ENCODE assay signal across 1 cellular context in the genomic region with DNA sequence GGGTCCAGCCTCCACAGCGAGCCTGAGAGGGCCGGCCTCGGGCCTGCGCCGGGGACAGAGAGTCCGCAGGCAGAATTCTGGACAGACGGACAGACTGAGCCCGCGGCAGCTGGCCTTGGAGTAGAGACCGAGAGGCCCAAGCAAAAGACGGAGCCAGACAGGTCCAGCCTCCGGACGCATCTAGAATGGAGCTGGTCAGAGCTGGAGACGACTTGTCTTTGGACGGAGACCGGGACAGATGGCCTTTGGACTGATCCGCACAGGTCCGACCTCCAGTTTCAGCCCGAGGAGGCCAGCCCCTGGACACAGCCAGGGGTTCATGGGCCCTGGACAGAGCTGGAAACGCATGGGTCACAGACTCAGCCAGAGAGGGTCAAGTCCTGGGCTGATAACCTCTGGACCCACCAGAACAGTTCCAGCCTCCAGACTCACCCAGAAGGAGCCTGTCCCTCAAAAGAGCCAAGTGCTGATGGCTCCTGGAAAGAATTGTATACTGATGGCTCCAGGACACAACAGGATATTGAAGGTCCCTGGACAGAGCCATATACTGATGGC.
A peak's percentile ranks its signal among the peaks of the same experiment; 100 is the strongest.
TF ChIP-seq lines count a peak whose summit lies in the region.

No MANE protein-coding gene starts in this region.

TF ChIP-seq in HepG2, 621 proteins besides CTCF, POLR2A, EP300 and RAD21 (continued from another document and continues in another):
- no peak for TF ChIP-seq ZHX2 (IDR thresholded peaks at IDR 0.05; ENCODE audit: low read depth)
- TF ChIP-seq ZHX2 (CRISPR knock-in tag; IDR thresholded peaks at IDR 0.05; ENCODE audit: borderline replicate concordance), result 0 out of 2 replicates have a peak, but pooled peaks have one; percentile 32
- TF ChIP-seq ZNF18 (CRISPR knock-in tag; IDR thresholded peaks at IDR 0.05; ENCODE audit: insufficient replicate concordance), result no peak
- TF ChIP-seq ATF4 (CRISPR knock-in tag; IDR thresholded peaks at IDR 0.05), result no peak
- no peak for TF ChIP-seq ZNF317 (CRISPR knock-in tag; IDR thresholded peaks at IDR 0.05)
- no peak for TF ChIP-seq SYNCRIP (IDR thresholded peaks at IDR 0.05; ENCODE audit: insufficient read depth, low read depth, low read length)
- TF ChIP-seq ZNF326 (CRISPR knock-in tag; IDR thresholded peaks at IDR 0.05; ENCODE audit: borderline replicate concordance), result no peak
- peak; percentile 35 for TF ChIP-seq ASH2L (IDR thresholded peaks at IDR 0.05; ENCODE audit: insufficient read length, low read depth, low read length)
- TF ChIP-seq HDAC2 (CRISPR knock-in tag; IDR thresholded peaks at IDR 0.05), result no peak; the same call in 1 of the 2 replicates
- TF ChIP-seq SIX1 (CRISPR knock-in tag; IDR thresholded peaks at IDR 0.05; ENCODE audit: borderline replicate concordance), result no peak
- no peak for TF ChIP-seq ZNF768 (CRISPR knock-in tag; IDR thresholded peaks at IDR 0.05)
- TF ChIP-seq REL (CRISPR knock-in tag; conservative IDR thresholded peaks at IDR 0.05), result no peak
- TF ChIP-seq ZNF251 (CRISPR knock-in tag; IDR thresholded peaks at IDR 0.05), result no peak
- TF ChIP-seq ZNF350 (CRISPR knock-in tag; IDR thresholded peaks at IDR 0.05; ENCODE audit: borderline replicate concordance, low read depth), result no peak
- no peak for TF ChIP-seq ZBTB49 (CRISPR knock-in tag; IDR thresholded peaks at IDR 0.05; ENCODE audit: borderline replicate concordance)
- TF ChIP-seq NONO (IDR thresholded peaks at IDR 0.05), result no peak
- no peak for TF ChIP-seq NONO (CRISPR knock-in tag; conservative IDR thresholded peaks at IDR 0.05)
- TF ChIP-seq, protein P1, sequence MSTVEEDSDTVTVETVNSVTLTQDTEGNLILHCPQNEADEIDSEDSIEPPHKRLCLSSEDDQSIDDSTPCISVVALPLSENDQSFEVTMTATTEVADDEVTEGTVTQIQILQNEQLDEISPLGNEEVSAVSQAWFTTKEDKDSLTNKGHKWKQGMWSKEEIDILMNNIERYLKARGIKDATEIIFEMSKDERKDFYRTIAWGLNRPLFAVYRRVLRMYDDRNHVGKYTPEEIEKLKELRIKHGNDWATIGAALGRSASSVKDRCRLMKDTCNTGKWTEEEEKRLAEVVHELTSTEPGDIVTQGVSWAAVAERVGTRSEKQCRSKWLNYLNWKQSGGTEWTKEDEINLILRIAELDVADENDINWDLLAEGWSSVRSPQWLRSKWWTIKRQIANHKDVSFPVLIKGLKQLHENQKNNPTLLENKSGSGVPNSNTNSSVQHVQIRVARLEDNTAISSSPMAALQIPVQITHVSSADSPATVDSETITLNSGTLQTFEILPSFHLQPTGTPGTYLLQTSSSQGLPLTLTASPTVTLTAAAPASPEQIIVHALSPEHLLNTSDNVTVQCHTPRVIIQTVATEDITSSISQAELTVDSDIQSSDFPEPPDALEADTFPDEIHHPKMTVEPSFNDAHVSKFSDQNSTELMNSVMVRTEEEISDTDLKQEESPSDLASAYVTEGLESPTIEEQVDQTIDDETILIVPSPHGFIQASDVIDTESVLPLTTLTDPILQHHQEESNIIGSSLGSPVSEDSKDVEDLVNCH (CRISPR knock-in tag; IDR thresholded peaks at IDR 0.05), result no peak
- TF ChIP-seq PAF1 (CRISPR knock-in tag; IDR thresholded peaks at IDR 0.05), result no peak
- TF ChIP-seq, protein P2, sequence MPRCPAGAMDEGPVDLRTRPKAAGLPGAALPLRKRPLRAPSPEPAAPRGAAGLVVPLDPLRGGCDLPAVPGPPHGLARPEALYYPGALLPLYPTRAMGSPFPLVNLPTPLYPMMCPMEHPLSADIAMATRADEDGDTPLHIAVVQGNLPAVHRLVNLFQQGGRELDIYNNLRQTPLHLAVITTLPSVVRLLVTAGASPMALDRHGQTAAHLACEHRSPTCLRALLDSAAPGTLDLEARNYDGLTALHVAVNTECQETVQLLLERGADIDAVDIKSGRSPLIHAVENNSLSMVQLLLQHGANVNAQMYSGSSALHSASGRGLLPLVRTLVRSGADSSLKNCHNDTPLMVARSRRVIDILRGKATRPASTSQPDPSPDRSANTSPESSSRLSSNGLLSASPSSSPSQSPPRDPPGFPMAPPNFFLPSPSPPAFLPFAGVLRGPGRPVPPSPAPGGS (CRISPR knock-in tag; IDR thresholded peaks at IDR 0.05), result 0 out of 2 replicates have a peak, but pooled peaks have one; percentile 15
- no peak for TF ChIP-seq ZNF24 (IDR thresholded peaks at IDR 0.05)
- TF ChIP-seq NFIC (IDR thresholded peaks at IDR 0.05; ENCODE audit: low read length), result no peak
- no peak for TF ChIP-seq ZNF484 (CRISPR knock-in tag; IDR thresholded peaks at IDR 0.05; ENCODE audit: borderline replicate concordance, low read depth)
- TF ChIP-seq SIX4 (CRISPR knock-in tag; IDR thresholded peaks at IDR 0.05), result no peak
- no peak for TF ChIP-seq NCOA1 (CRISPR knock-in tag; IDR thresholded peaks at IDR 0.05)
- 0 out of 2 replicates have a peak, but pooled peaks have one; percentile 2 for TF ChIP-seq ZNF704 (CRISPR knock-in tag; IDR thresholded peaks at IDR 0.05; ENCODE audit: borderline replicate concordance)
- TF ChIP-seq ZNF678 (CRISPR knock-in tag; IDR thresholded peaks at IDR 0.05), result no peak
- TF ChIP-seq, protein P3, sequence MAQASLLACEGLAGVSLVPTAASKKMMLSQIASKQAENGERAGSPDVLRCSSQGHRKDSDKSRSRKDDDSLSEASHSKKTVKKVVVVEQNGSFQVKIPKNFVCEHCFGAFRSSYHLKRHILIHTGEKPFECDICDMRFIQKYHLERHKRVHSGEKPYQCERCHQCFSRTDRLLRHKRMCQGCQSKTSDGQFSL (CRISPR knock-in tag; IDR thresholded peaks at IDR 0.05), result no peak; the same call in 1 of the 2 replicates
- TF ChIP-seq ZFAT (CRISPR knock-in tag; conservative IDR thresholded peaks at IDR 0.05), result no peak
- 0 out of 2 replicates have a peak, but pooled peaks have one; percentile 57 for TF ChIP-seq EED (CRISPR knock-in tag; IDR thresholded peaks at IDR 0.05)
- no peak for TF ChIP-seq SRSF1 (optimal IDR thresholded peaks at IDR 0.05; ENCODE audit: low read depth, low read length)
- TF ChIP-seq ZSCAN29 (CRISPR knock-in tag; conservative IDR thresholded peaks at IDR 0.05), result no peak
- TF ChIP-seq RNF2 (conservative IDR thresholded peaks at IDR 0.05; ENCODE audit: low read depth), result no peak
- peak; percentile 100 for TF ChIP-seq ZSCAN30 (CRISPR knock-in tag; IDR thresholded peaks at IDR 0.05)
- TF ChIP-seq, protein P4, sequence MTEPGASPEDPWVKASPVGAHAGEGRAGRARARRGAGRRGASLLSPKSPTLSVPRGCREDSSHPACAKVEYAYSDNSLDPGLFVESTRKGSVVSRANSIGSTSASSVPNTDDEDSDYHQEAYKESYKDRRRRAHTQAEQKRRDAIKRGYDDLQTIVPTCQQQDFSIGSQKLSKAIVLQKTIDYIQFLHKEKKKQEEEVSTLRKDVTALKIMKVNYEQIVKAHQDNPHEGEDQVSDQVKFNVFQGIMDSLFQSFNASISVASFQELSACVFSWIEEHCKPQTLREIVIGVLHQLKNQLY (CRISPR knock-in tag; IDR thresholded peaks at IDR 0.05), result no peak
- no peak; the same call in 1 of the 2 replicates for TF ChIP-seq ZBTB7B (CRISPR knock-in tag; IDR thresholded peaks at IDR 0.05)
- TF ChIP-seq ZBTB20 (CRISPR knock-in tag; IDR thresholded peaks at IDR 0.05; ENCODE audit: borderline replicate concordance, low read depth), result no peak
- no peak for TF ChIP-seq HHEX (CRISPR knock-in tag; IDR thresholded peaks at IDR 0.05)
- TF ChIP-seq, protein P5, sequence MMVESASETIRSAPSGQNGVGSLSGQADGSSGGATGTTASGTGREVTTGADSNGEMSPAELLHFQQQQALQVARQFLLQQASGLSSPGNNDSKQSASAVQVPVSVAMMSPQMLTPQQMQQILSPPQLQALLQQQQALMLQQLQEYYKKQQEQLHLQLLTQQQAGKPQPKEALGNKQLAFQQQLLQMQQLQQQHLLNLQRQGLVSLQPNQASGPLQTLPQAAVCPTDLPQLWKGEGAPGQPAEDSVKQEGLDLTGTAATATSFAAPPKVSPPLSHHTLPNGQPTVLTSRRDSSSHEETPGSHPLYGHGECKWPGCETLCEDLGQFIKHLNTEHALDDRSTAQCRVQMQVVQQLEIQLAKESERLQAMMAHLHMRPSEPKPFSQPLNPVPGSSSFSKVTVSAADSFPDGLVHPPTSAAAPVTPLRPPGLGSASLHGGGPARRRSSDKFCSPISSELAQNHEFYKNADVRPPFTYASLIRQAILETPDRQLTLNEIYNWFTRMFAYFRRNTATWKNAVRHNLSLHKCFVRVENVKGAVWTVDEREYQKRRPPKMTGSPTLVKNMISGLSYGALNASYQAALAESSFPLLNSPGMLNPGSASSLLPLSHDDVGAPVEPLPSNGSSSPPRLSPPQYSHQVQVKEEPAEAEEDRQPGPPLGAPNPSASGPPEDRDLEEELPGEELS (CRISPR knock-in tag; IDR thresholded peaks at IDR 0.05), result no peak
- TF ChIP-seq ZMAT3 (CRISPR knock-in tag; conservative IDR thresholded peaks at IDR 0.05), result peak; percentile 72; the same call in 1 of the 2 replicates
- TF ChIP-seq ZFP36 (IDR thresholded peaks at IDR 0.05; ENCODE audit: borderline replicate concordance, low read depth, low read length, partially characterized antibody), result no peak
